22 cellular contexts compared by ENCODE assay signal in genomic region chr22:49147171-49147570, GRCh38.
"Had no signal": no experiment of that assay in that cellular context is flagged by ENCODE, and none has a peak within 500 bp of the region (broad histone marks: within the 10 kb centered on the region; RNA-seq: fewer than 3 reads in every experiment).

No MANE protein-coding gene starts in this region.

- ATAC-seq: effector memory CD8-positive, alpha-beta T cell; esophagus mucosa; gastrocnemius medialis; heart right ventricle; left colon; left lobe of liver; mucosa of descending colon had no signal

- DNase-seq: cortex of kidney; effector CD8-positive, alpha-beta T cell; effector memory CD8-positive, alpha-beta T cell; endodermal cell; erythroblast; esophagus squamous epithelium; foreskin fibroblast; foreskin melanocyte; gastrocnemius medialis; glutamatergic neuron; heart right ventricle; hippocampal formation; kidney; kidney glomerular epithelial cell; left colon; left ventricle myocardium inferior; mammary epithelial cell; mesendoderm; mucosa of descending colon; naive B cell had no signal
